In genomic region chr11:121630041-121630440, GRCh38 we compare ENCODE assay signal across 15 cellular contexts.
DNase-seq lines count a peak whose midpoint lies in the region; ATAC-seq and TF ChIP-seq lines count a peak whose summit lies in the region.
"Had no signal": no experiment of that assay in that cellular context is flagged by ENCODE, and none has a peak within 500 bp of the region (broad histone marks: within the 10 kb centered on the region; RNA-seq: fewer than 3 reads in every experiment).

No MANE protein-coding gene starts in this region.

- 25 to 53% methylated on average over 1 of the region's 1 CpG for WGBS in lower leg skin, 2 donors

- no peak for TF ChIP-seq CTCF in foreskin fibroblast (IDR thresholded peaks at IDR 0.05; ENCODE audit: low read depth, low read length)
- TF ChIP-seq CTCF in lower leg skin (IDR thresholded peaks at IDR 0.05), result no peak
- no peak for TF ChIP-seq CTCF in GM20000 (IDR thresholded peaks at IDR 0.05; ENCODE audit: extremely low read depth, missing control alignments)

- no peak overlapping the region for H3K4me3 ChIP-seq in foreskin fibroblast (ENCODE audit: low read depth in 1 of 2, low read length in 2 of 2)
- H3K4me3 ChIP-seq in lower leg skin (ENCODE audit: low read depth, poor library complexity, severe bottlenecking), result no peak overlapping the region
- H3K4me3 ChIP-seq: BLaER1, spleen had no signal

- no peak for TF ChIP-seq POLR2A in lower leg skin (IDR thresholded peaks at IDR 0.05)

- peak; percentile 58 for DNase-seq in A172 (ENCODE audit: low spot score)
- DNase-seq in GM04504 (ENCODE audit: low read depth), result peak; percentile 66
- DNase-seq in amniotic epithelial cell (ENCODE audit: low read depth), result peak; percentile 67
- DNase-seq in foreskin fibroblast, result peak; percentile 79 to 89
- no peak for DNase-seq in lower leg skin (ENCODE audit: low spot score in 2 of 2)
- no peak for DNase-seq in GM20000 (ENCODE audit: low spot score)
- DNase-seq in activated CD4-positive, alpha-beta T cell treated with anti-CD3 and anti-CD28 coated beads for 4 hours, result no peak
- DNase-seq: anterior cingulate cortex, GDM1, NCI-H1048, NCI-H510A, SIG-M5, spleen had no signal

- intact Hi-C loops in lower leg skin (cut with DNase I; ENCODE audit: low total_unique reads), result no loop called here

- ATAC-seq in GM19351 (IDR thresholded peaks at IDR 0.05; ENCODE audit: unreplicated experiment), result no peak

Comparison
In these comparisons a context has a peak if more than half of its experiments do, and no peak if none do; other contexts are left out.
1. DNase-seq: peak in A172 (single experiment), GM04504 (single experiment), amniotic epithelial cell (single experiment) and foreskin fibroblast (2 of 2); none in lower leg skin (0 of 2), GM20000 (single experiment) and activated CD4-positive, alpha-beta T cell treated with anti-CD3 and anti-CD28 coated beads for 4 hours (0 of 2).